In genomic region chr12:109771746-109772621, GRCh38 we compare ENCODE assay signal across 13 cellular contexts. TPM values are rescaled to one million over a fixed set of nuclear protein-coding genes. Genes with fewer than 3 reads are reported as not detected.
DNase-seq lines count a peak whose midpoint lies in the region; ATAC-seq and TF ChIP-seq lines count a peak whose summit lies in the region.
"Had no signal": no experiment of that assay in that cellular context is flagged by ENCODE, and none has a peak within 500 bp of the region (broad histone marks: within the 10 kb centered on the region; RNA-seq: fewer than 3 reads in every experiment).

No MANE protein-coding gene starts in this region.

- H3K4me1 ChIP-seq in RWPE2 (ENCODE audit: insufficient read depth, poor library complexity, severe bottlenecking) = peaks cover 5% of the 10 kb centered on the region
- H3K4me1 ChIP-seq in upper lobe of right lung = no peaks in the 10 kb centered on the region

- H3K27ac Mint-ChIP-seq in stimulated activated naive CD8-positive, alpha-beta T cell treated with anti-CD3 and anti-CD28 coated beads, Interleukin-15, Interleukin-2, amounts not matched to agents 100 ng/mL and 50 ng/mL, for 24 hours = no peak overlapping the region

- no peaks in the 10 kb centered on the region for H3K27me3 ChIP-seq in RWPE2 (ENCODE audit: insufficient read depth, poor library complexity, severe bottlenecking)
- no peaks in the 10 kb centered on the region for H3K27me3 ChIP-seq in layer of hippocampus (ENCODE audit: control insufficient read depth, insufficient read depth, low read length)
- no peaks in the 10 kb centered on the region for H3K27me3 ChIP-seq in upper lobe of right lung

- TF ChIP-seq CTCF in RWPE2 (IDR thresholded peaks at IDR 0.05; ENCODE audit: poor library complexity, severe bottlenecking) = peak; percentile 17
- TF ChIP-seq CTCF in upper lobe of right lung (IDR thresholded peaks at IDR 0.05) = no peak

- H3K4me3 ChIP-seq in RWPE2 (ENCODE audit: severe bottlenecking) (no peak overlapping the region), upper lobe of right lung (no peak overlapping the region)
- H3K4me3 ChIP-seq: GM23248 had no signal

- ATAC-seq in stimulated activated naive CD8-positive, alpha-beta T cell treated with anti-CD3 and anti-CD28 coated beads, Interleukin-15, Interleukin-2, amounts not matched to agents 100 U/mL and 50 U/mL, for 24 hours = no peak
- ATAC-seq in RWPE2 (ENCODE audit: low read depth) (no peak), upper lobe of right lung (no peak)
- ATAC-seq: right cardiac atrium had no signal

- CTCF ChIA-PET in HEK293T (lab: Yijun Ruan, JAX) = interaction anchor here (1.2 to 1.7 kb wide), 2 partner anchors 174 to 251 kb away, joined by 5 read pairs; no protein-coding TSS in a partner anchor

- POLR2A ChIA-PET in HEK293T (lab: Yijun Ruan, JAX) = no interaction called here

- H3K9me3 Mint-ChIP-seq in stimulated activated naive CD8-positive, alpha-beta T cell treated with anti-CD3 and anti-CD28 coated beads, Interleukin-15, Interleukin-2, amounts not matched to agents 100 ng/mL and 50 ng/mL, for 24 hours = no peaks in the 10 kb centered on the region

- peak overlapping the region; percentile 61 for H3K4me3 Mint-ChIP-seq in stimulated activated naive CD8-positive, alpha-beta T cell treated with anti-CD3 and anti-CD28 coated beads, Interleukin-15, Interleukin-2, amounts not matched to agents 100 ng/mL and 50 ng/mL, for 24 hours

- DNase-seq in stimulated activated naive CD8-positive, alpha-beta T cell treated with anti-CD3 and anti-CD28 coated beads, Interleukin-15, Interleukin-2, amounts not matched to agents 100 U/mL and 50 U/mL, for 24 hours = no peak
- peak; percentile 34 for DNase-seq in RWPE2 (ENCODE audit: low spot score)
- DNase-seq in upper lobe of right lung = peak; percentile 53
- no peak for DNase-seq in KG1 (lab: John Stamatoyannopoulos, UW)
- no peak for DNase-seq in activated CD4-positive, alpha-beta T cell treated with anti-CD3 and anti-CD28 coated beads, Interleukin-2, amount 50 U/mL, for 1 hour
- DNase-seq in HEK293T (ENCODE audit: extremely low spot score) = no peak
- DNase-seq: NCI-H345, right cardiac atrium, T1000 had no signal

- intact Hi-C loops in upper lobe of right lung (cut with DNase I) = no loop called here

- H3K36me3 ChIP-seq in RWPE2 (ENCODE audit: low read depth) (no peaks in the 10 kb centered on the region), upper lobe of right lung (no peaks in the 10 kb centered on the region)

- no peak overlapping the region for H3K27ac ChIP-seq in RWPE2 (ENCODE audit: poor library complexity, severe bottlenecking)
- peak overlapping the region; percentile 27 for H3K27ac ChIP-seq in layer of hippocampus (ENCODE audit: low read depth, low read length)
- no peak overlapping the region for H3K27ac ChIP-seq in upper lobe of right lung
- H3K27ac ChIP-seq: GM23248, RWPE1 had no signal

- H3K4me1 Mint-ChIP-seq in stimulated activated naive CD8-positive, alpha-beta T cell treated with anti-CD3 and anti-CD28 coated beads, Interleukin-15, Interleukin-2, amounts not matched to agents 100 ng/mL and 50 ng/mL, for 24 hours (ENCODE audit: low read depth) = no peaks in the 10 kb centered on the region

- H3K36me3 Mint-ChIP-seq in stimulated activated naive CD8-positive, alpha-beta T cell treated with anti-CD3 and anti-CD28 coated beads, Interleukin-15, Interleukin-2, amounts not matched to agents 100 ng/mL and 50 ng/mL, for 24 hours (ENCODE audit: low read depth) = no peaks in the 10 kb centered on the region

- H3K9me3 ChIP-seq in RWPE2 (ENCODE audit: severe bottlenecking) (no peaks in the 10 kb centered on the region), upper lobe of right lung (no peaks in the 10 kb centered on the region)

- H3K27me3 Mint-ChIP-seq in stimulated activated naive CD8-positive, alpha-beta T cell treated with anti-CD3 and anti-CD28 coated beads, Interleukin-15, Interleukin-2, amounts not matched to agents 100 ng/mL and 50 ng/mL, for 24 hours = peaks cover 4% of the 10 kb centered on the region

TF ChIP-seq in HEK293T, 16 proteins besides CTCF, POLR2A, EP300 and RAD21:
- TF ChIP-seq PKNOX1 (IDR thresholded peaks at IDR 0.05) (no peak), TARDBP (IDR thresholded peaks at IDR 0.05) (no peak), ELF4 (IDR thresholded peaks at IDR 0.05) (no peak)

RNA-seq across cellular contexts. Expression of gene FAM222A, which starts 58.4 kb away (rescaled TPM):
- 6.2 TPM for total RNA-seq in upper lobe of right lung

Comparison
In these comparisons a context has a peak if more than half of its experiments do, and no peak if none do; other contexts are left out.
1. DNase-seq: peak in RWPE2 (single experiment) and upper lobe of right lung (single experiment); none in stimulated activated naive CD8-positive, alpha-beta T cell treated with anti-CD3 and anti-CD28 coated beads, Interleukin-15, Interleukin-2, amounts not matched to agents 100 U/mL and 50 U/mL, for 24 hours (single experiment), KG1 (single experiment), activated CD4-positive, alpha-beta T cell treated with anti-CD3 and anti-CD28 coated beads, Interleukin-2, amount 50 U/mL, for 1 hour (single experiment) and HEK293T (single experiment).